ENCODE assay signal across 10 cellular contexts in the genomic region with DNA sequence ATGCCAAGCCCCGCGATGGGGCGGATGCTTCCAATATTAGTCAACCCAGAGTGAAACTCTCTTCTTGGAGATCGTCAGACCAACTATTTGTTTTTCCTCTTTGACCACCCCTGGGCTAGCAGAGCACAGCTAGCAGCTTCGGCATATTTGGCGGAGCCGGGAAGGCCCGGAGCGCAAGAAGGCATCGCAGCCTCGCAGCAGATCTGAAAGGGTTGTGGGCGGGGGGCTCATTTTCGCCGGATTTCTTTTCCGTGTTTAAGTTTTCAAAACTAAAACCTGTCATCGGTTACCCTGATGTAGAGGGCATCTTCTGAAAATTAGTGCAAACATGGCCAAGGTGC. TPM values are rescaled to one million over a fixed set of nuclear protein-coding genes. Genes with fewer than 3 reads are reported as not detected.
DNase-seq lines count a peak whose midpoint lies in the region; ATAC-seq and TF ChIP-seq lines count a peak whose summit lies in the region.
"Had no signal": no experiment of that assay in that cellular context is flagged by ENCODE, and none has a peak within 500 bp of the region (broad histone marks: within the 10 kb centered on the region; RNA-seq: fewer than 3 reads in every experiment).

No MANE protein-coding gene starts in this region.

- ATAC-seq in effector memory CD8-positive, alpha-beta T cell (replicated peaks): no peak

- DNase-seq in NCI-H510A treated with DMSO at 0.1 percent for 48 hours (lab: John Stamatoyannopoulos, UW): peak; percentile 45
- no peak for DNase-seq in NCI-H510A (lab: John Stamatoyannopoulos, UW)
- peak; percentile 7 for DNase-seq in neural crest cell (ENCODE audit: low read depth, low spot score)
- DNase-seq in stimulated activated CD4-positive, alpha-beta T cell treated with anti-CD3 and anti-CD28 coated beads, Interleukin-15, amount 100 ng/mL, for 24 hours: no peak
- no peak for DNase-seq in effector memory CD8-positive, alpha-beta T cell
- DNase-seq in foreskin melanocyte: no peak
- DNase-seq: CD4-positive, CD25-positive, alpha-beta regulatory T cell had no signal

- peaks cover 10 to 11% (median 10%) of the 10 kb centered on the region in 3 donors for H3K4me1 Mint-ChIP-seq in IgD-negative memory B cell
- peaks cover 5% of the 10 kb centered on the region for H3K4me1 Mint-ChIP-seq in dendritic cell treated with granulocyte-macrophage colony-stimulating factor and Interleukin-4, amounts not matched to agents 40 ng/mL and 50 ng/mL, for 4 days (ENCODE audit: low read depth)
- H3K4me1 Mint-ChIP-seq in neural crest cell: peaks cover 9% of the 10 kb centered on the region
- peaks cover 0 to 5% of the 10 kb centered on the region in 2 donors for H3K4me1 Mint-ChIP-seq in effector memory CD8-positive, alpha-beta T cell (ENCODE audit: low read depth in 2 of 2)

- no peaks in the 10 kb centered on the region for H3K36me3 Mint-ChIP-seq in IgD-negative memory B cell
- H3K36me3 Mint-ChIP-seq in dendritic cell treated with granulocyte-macrophage colony-stimulating factor and Interleukin-4, amounts not matched to agents 40 ng/mL and 50 ng/mL, for 4 days (ENCODE audit: low read depth): no peaks in the 10 kb centered on the region
- no peaks in the 10 kb centered on the region for H3K36me3 Mint-ChIP-seq in neural crest cell (ENCODE audit: low read depth)
- H3K36me3 Mint-ChIP-seq in effector memory CD8-positive, alpha-beta T cell (ENCODE audit: insufficient read depth): no peaks in the 10 kb centered on the region
- H3K36me3 Mint-ChIP-seq: CD4-positive, CD25-positive, alpha-beta regulatory T cell had no signal

- H3K27ac Mint-ChIP-seq in IgD-negative memory B cell: no peak overlapping the region
- H3K27ac Mint-ChIP-seq in dendritic cell treated with granulocyte-macrophage colony-stimulating factor and Interleukin-4, amounts not matched to agents 40 ng/mL and 50 ng/mL, for 4 days: no peak overlapping the region
- H3K27ac Mint-ChIP-seq in neural crest cell (ENCODE audit: unreplicated experiment): no peak overlapping the region
- H3K27ac Mint-ChIP-seq in effector memory CD8-positive, alpha-beta T cell: no peak overlapping the region
- H3K27ac Mint-ChIP-seq: CD4-positive, CD25-positive, alpha-beta regulatory T cell had no signal

- H3K4me3 Mint-ChIP-seq in IgD-negative memory B cell (peak overlapping the region in 3 of 4 donors; percentile 14 to 75 (median 68)), neural crest cell (peak overlapping the region; percentile 85)
- H3K4me3 Mint-ChIP-seq in dendritic cell treated with granulocyte-macrophage colony-stimulating factor and Interleukin-4, amounts not matched to agents 40 ng/mL and 50 ng/mL, for 4 days: peak overlapping the region; percentile 9
- peak overlapping the region in 1 of 2 donors; percentile 33 for H3K4me3 Mint-ChIP-seq in effector memory CD8-positive, alpha-beta T cell

- no peak for TF ChIP-seq CTCF in neural crest cell (conservative IDR thresholded peaks at IDR 0.05)

- H3K9me3 Mint-ChIP-seq in IgD-negative memory B cell: peaks cover 0 to 2% (median 0%) of the 10 kb centered on the region in 3 donors
- no peaks in the 10 kb centered on the region for H3K9me3 Mint-ChIP-seq in dendritic cell treated with granulocyte-macrophage colony-stimulating factor and Interleukin-4, amounts not matched to agents 40 ng/mL and 50 ng/mL, for 4 days
- no peaks in the 10 kb centered on the region for H3K9me3 Mint-ChIP-seq in neural crest cell
- no peaks in the 10 kb centered on the region for H3K9me3 Mint-ChIP-seq in effector memory CD8-positive, alpha-beta T cell

- intact Hi-C loops in dendritic cell treated with granulocyte-macrophage colony-stimulating factor and Interleukin-4, amounts not matched to agents 40 ng/mL and 50 ng/mL, for 4 days (cut with micrococcal nuclease): no loop called here

- H3K27me3 Mint-ChIP-seq in IgD-negative memory B cell (peaks cover 31% of the 10 kb centered on the region), neural crest cell (ENCODE audit: low read depth) (peaks cover 80% of the 10 kb centered on the region)
- peaks cover 53% of the 10 kb centered on the region for H3K27me3 Mint-ChIP-seq in dendritic cell treated with granulocyte-macrophage colony-stimulating factor and Interleukin-4, amounts not matched to agents 40 ng/mL and 50 ng/mL, for 4 days
- peaks cover 54 to 58% of the 10 kb centered on the region in 2 donors for H3K27me3 Mint-ChIP-seq in effector memory CD8-positive, alpha-beta T cell

RNA-seq across cellular contexts. Expression of gene ZNF385B, which starts 0.3 kb away (rescaled TPM):
- polyA plus RNA-seq in IgD-negative memory B cell: not detected
- total RNA-seq in neural crest cell: 2.1 and 3.4 TPM in 2 replicates
- total RNA-seq: activated CD8-positive, alpha-beta memory T cell treated with anti-CD3 and anti-CD28 coated beads for 36 hours; CD4-positive, CD25-positive, alpha-beta regulatory T cell had no signal
- polyA plus RNA-seq: CD4-positive, CD25-positive, alpha-beta regulatory T cell had no signal

Comparison
In these comparisons a context has a peak if more than half of its experiments do, and no peak if none do; other contexts are left out.
1. DNase-seq: peak in NCI-H510A treated with DMSO at 0.1 percent for 48 hours (single experiment) and neural crest cell (single experiment); none in NCI-H510A (single experiment), stimulated activated CD4-positive, alpha-beta T cell treated with anti-CD3 and anti-CD28 coated beads, Interleukin-15, amount 100 ng/mL, for 24 hours (single experiment), effector memory CD8-positive, alpha-beta T cell (0 of 3) and foreskin melanocyte (single experiment).